ENCODE assay signal across 8 cellular contexts in genomic region chr13:42574435-42575311, GRCh38. TPM values are rescaled to one million over a fixed set of nuclear protein-coding genes. Genes with fewer than 3 reads are reported as not detected.
DNase-seq lines count a peak whose midpoint lies in the region; ATAC-seq and TF ChIP-seq lines count a peak whose summit lies in the region.

No MANE protein-coding gene starts in this region.

- H3K4me2 ChIP-seq in GM23248 (ENCODE audit: unreplicated experiment), result no peak overlapping the region

- no peaks in the 10 kb centered on the region for H3K9me2 ChIP-seq in GM23248 (ENCODE audit: insufficient read depth)

- H3K36me3 ChIP-seq in GM23248 (ENCODE audit: low read depth) (no peaks in the 10 kb centered on the region), transverse colon (no peaks in the 10 kb centered on the region)

- TF ChIP-seq CTCF in GM13977 (IDR thresholded peaks at IDR 0.05; ENCODE audit: extremely low read depth, insufficient read depth, missing control alignments), result no peak
- TF ChIP-seq CTCF in cardiac fibroblast (IDR thresholded peaks at IDR 0.05; ENCODE audit: low read depth, low read length), result no peak
- TF ChIP-seq CTCF in natural killer cell (IDR thresholded peaks at IDR 0.05), result no peak
- TF ChIP-seq CTCF in transverse colon (IDR thresholded peaks at IDR 0.05), result no peak

- TF ChIP-seq POLR2A in transverse colon (IDR thresholded peaks at IDR 0.05), result no peak

- H3F3A ChIP-seq in GM23248 (ENCODE audit: insufficient read depth), result no peaks in the 10 kb centered on the region

- H3K4me1 ChIP-seq in GM23248 (ENCODE audit: insufficient read depth) (no peaks in the 10 kb centered on the region), transverse colon (peaks cover 6 to 24% (median 13%) of the 10 kb centered on the region in 4 donors)

- no peak overlapping the region for H2AFZ ChIP-seq in GM23248

- no peak overlapping the region for H3K9ac ChIP-seq in GM23248

- no peak overlapping the region for H3K4me3 ChIP-seq in GM23248
- peak overlapping the region; percentile 47 to 60 for H3K4me3 ChIP-seq in cardiac fibroblast (replicated peaks in 1 of 2; ENCODE audit: low read depth in 2 of 2, low read length in 2 of 2)
- H3K4me3 ChIP-seq in transverse colon, result peak overlapping the region in 3 of 4 donors; percentile 23 to 51 (median 37)

- H3K36me3 Mint-ChIP-seq in T-helper 1 cell treated with Interleukin-12 subunit alpha and Interleukin-12 subunit beta and Interleukin-4 antibody, amounts not matched to agents 30 μg/mL and 1 μg/mL, for 36 hours (ENCODE audit: low read depth), result no peaks in the 10 kb centered on the region
- H3K36me3 Mint-ChIP-seq in natural killer cell, result no peaks in the 10 kb centered on the region

- no peak overlapping the region for H3K27ac ChIP-seq in GM23248
- H3K27ac ChIP-seq in transverse colon, result no peak overlapping the region

- DNase-seq in GM13977 (ENCODE audit: low spot score), result peak; percentile 84
- DNase-seq in GM23248, result peak; percentile 9
- DNase-seq in cardiac fibroblast (ENCODE audit: low read depth in 2 of 2), result no peak
- peak; percentile 28 for DNase-seq in natural killer cell
- DNase-seq in transverse colon, result no peak
- DNase-seq in A172 (ENCODE audit: low spot score), result no peak
- DNase-seq in NCI-H524 treated with DMSO at 0.1 percent for 48 hours (lab: John Stamatoyannopoulos, UW), result no peak

- no peak for TF ChIP-seq EP300 in transverse colon (IDR thresholded peaks at IDR 0.05; ENCODE audit: low read depth)

- peak overlapping the region; percentile 74 for H3K4me3 Mint-ChIP-seq in T-helper 1 cell treated with Interleukin-12 subunit alpha and Interleukin-12 subunit beta and Interleukin-4 antibody, amounts not matched to agents 30 μg/mL and 1 μg/mL, for 36 hours
- H3K4me3 Mint-ChIP-seq in natural killer cell, result peak overlapping the region; percentile 80

- H3K27me3 ChIP-seq in GM23248 (replicated peaks; ENCODE audit: insufficient read depth), result peaks cover 69% of the 10 kb centered on the region
- H3K27me3 ChIP-seq in transverse colon, result peaks cover 72% of the 10 kb centered on the region

- H3K27me3 Mint-ChIP-seq in T-helper 1 cell treated with Interleukin-12 subunit alpha and Interleukin-12 subunit beta and Interleukin-4 antibody, amounts not matched to agents 30 μg/mL and 1 μg/mL, for 36 hours (ENCODE audit: low read depth), result peaks cover 66% of the 10 kb centered on the region
- H3K27me3 Mint-ChIP-seq in natural killer cell (ENCODE audit: low read depth in 2 of 2), result peaks cover 7 to 8% of the 10 kb centered on the region in 2 donors

- no peaks in the 10 kb centered on the region for H3K9me3 ChIP-seq in GM23248 (ENCODE audit: low read depth)
- H3K9me3 ChIP-seq in transverse colon, result no peaks in the 10 kb centered on the region

- H4K20me1 ChIP-seq in GM23248 (ENCODE audit: insufficient read depth), result no peaks in the 10 kb centered on the region

- intact Hi-C loops in natural killer cell (cut with micrococcal nuclease), result loop anchor here (5.0 kb wide), 1 partner anchor 182 kb away; no protein-coding TSS in a partner anchor
- intact Hi-C loops in transverse colon (cut with DNase I; ENCODE audit: low total_unique reads), result no loop called here

- H3K79me2 ChIP-seq in GM23248 (ENCODE audit: insufficient read depth), result no peaks in the 10 kb centered on the region

- H3K4me1 Mint-ChIP-seq in T-helper 1 cell treated with Interleukin-12 subunit alpha and Interleukin-12 subunit beta and Interleukin-4 antibody, amounts not matched to agents 30 μg/mL and 1 μg/mL, for 36 hours (ENCODE audit: low read depth), result peaks cover 10% of the 10 kb centered on the region
- H3K4me1 Mint-ChIP-seq in natural killer cell, result peaks cover 45% of the 10 kb centered on the region in 2 donors

- in situ Hi-C loops in GM13977 (cut with MboI; ENCODE audit: low pct_unique_long_range_greater_than_20kb, low sequenced_read_pairs, unreplicated experiment), result loop anchor here (25.0 kb wide), 1 partner anchor 237 kb away; no protein-coding TSS in a partner anchor
- in situ Hi-C loops in GM23248 (cut with MboI), result no loop called here
- in situ Hi-C loops in transverse colon (cut with MboI; ENCODE audit: low pct_ligation_motif_present in 1 of 4, low pct_unique_long_range_greater_than_20kb in 1 of 4, low sequenced_read_pairs in 3 of 4), result loop anchor here in 2 of 4 donors (25.0 kb wide), 2 partner anchors 563 to 1238 kb away; no protein-coding TSS in a partner anchor

- peak; percentile 55 to 70 (median 68) for ATAC-seq in natural killer cell

- peaks cover 8% of the 10 kb centered on the region for H3K9me3 Mint-ChIP-seq in T-helper 1 cell treated with Interleukin-12 subunit alpha and Interleukin-12 subunit beta and Interleukin-4 antibody, amounts not matched to agents 30 μg/mL and 1 μg/mL, for 36 hours
- no peaks in the 10 kb centered on the region for H3K9me3 Mint-ChIP-seq in natural killer cell

- 9% methylated on average over 50 to 51 of the region's 51 CpGs for WGBS in GM23248 (ENCODE audit: low coverage in 1 of 2, low lambda C conversion rate in 2 of 2, missing lambda C conversion rate in 2 of 2), 2 experiments
- WGBS in transverse colon (ENCODE audit: low coverage in 1 of 2), 2 donors, result 1 to 18% methylated on average over 3 to 47 of the region's 51 CpGs

- H3K27ac Mint-ChIP-seq in T-helper 1 cell treated with Interleukin-12 subunit alpha and Interleukin-12 subunit beta and Interleukin-4 antibody, amounts not matched to agents 30 μg/mL and 1 μg/mL, for 36 hours, result no peak overlapping the region
- H3K27ac Mint-ChIP-seq in natural killer cell, result peak overlapping the region; percentile 1 to 71

RNA-seq across cellular contexts. Expression of gene TNFSF11, which starts 0.7 kb away (rescaled TPM):
- total RNA-seq in GM23248 (2014; rRNA removed; shearing (Covaris generic)), result not detected in 2 replicates
- not detected in 2 replicates for polyA plus RNA-seq in GM23248 (2016; fragmentation: Nextera tagmentation; extraction: Ambion mirVana)
- total RNA-seq in natural killer cell (1 to 10 TPM in 2 of 3 donors, under 1 TPM in 1; 0.93 to 2.8 (median 1.0) TPM), transverse colon (under 1 TPM in 1 of 4 donors, not detected in 3; 0.79 TPM)
- total RNA-seq in A172 (2014; rRNA removed; shearing (Covaris generic)), result not detected in 2 replicates

Comparison
In these comparisons a context has a peak if more than half of its experiments do, and no peak if none do; other contexts are left out.
1. DNase-seq: peak in GM13977 (single experiment), GM23248 (single experiment) and natural killer cell (single experiment); none in cardiac fibroblast (0 of 2), transverse colon (single experiment), A172 (single experiment) and NCI-H524 treated with DMSO at 0.1 percent for 48 hours (single experiment).